Comparison of ENCODE assay signal across 23 cellular contexts in genomic region chr6:145623231-145623630, GRCh38.
"Had no signal": no experiment of that assay in that cellular context is flagged by ENCODE, and none has a peak within 500 bp of the region (broad histone marks: within the 10 kb centered on the region; RNA-seq: fewer than 3 reads in every experiment).

No MANE protein-coding gene starts in this region.

- H3K27ac ChIP-seq: colonic mucosa, epithelial cell of prostate, esophagus squamous epithelium, gastroesophageal sphincter, heart left ventricle, hepatocyte, left lung, lower lobe of right lung had no signal

- H3K9me3 ChIP-seq: colonic mucosa, esophagus squamous epithelium, gastroesophageal sphincter, lower lobe of right lung had no signal

- H3K4me3 ChIP-seq: colonic mucosa, esophagus squamous epithelium, gastroesophageal sphincter, heart left ventricle, hepatocyte, left lung, lower lobe of right lung had no signal

- H3K4me3 Mint-ChIP-seq: dendritic cell treated with granulocyte-macrophage colony-stimulating factor and Interleukin-4, amounts not matched to agents 40 ng/mL and 50 ng/mL, for 4 days; effector memory CD8-positive, alpha-beta T cell; endodermal cell; immature natural killer cell; naive thymus-derived CD4-positive, alpha-beta T cell had no signal

- H3K79me2 ChIP-seq: hepatocyte had no signal

- H3K27me3 Mint-ChIP-seq: dendritic cell treated with granulocyte-macrophage colony-stimulating factor and Interleukin-4, amounts not matched to agents 40 ng/mL and 50 ng/mL, for 4 days; effector memory CD8-positive, alpha-beta T cell; naive thymus-derived CD4-positive, alpha-beta T cell had no signal

- H3K27ac Mint-ChIP-seq: dendritic cell treated with granulocyte-macrophage colony-stimulating factor and Interleukin-4, amounts not matched to agents 40 ng/mL and 50 ng/mL, for 4 days; effector memory CD8-positive, alpha-beta T cell; endodermal cell; immature natural killer cell; naive thymus-derived CD4-positive, alpha-beta T cell had no signal

- ATAC-seq: effector memory CD8-positive, alpha-beta T cell; esophagus mucosa; gastroesophageal sphincter; heart left ventricle; left cardiac atrium; left lung; left ventricle myocardium superior; lower lobe of right lung; naive thymus-derived CD4-positive, alpha-beta T cell had no signal

- H3K36me3 ChIP-seq: colonic mucosa, lower lobe of right lung had no signal

- H3K27me3 ChIP-seq: colonic mucosa, esophagus squamous epithelium, gastroesophageal sphincter, heart left ventricle, hepatocyte, left lung had no signal

- H3K4me2 ChIP-seq: hepatocyte had no signal

- H3K4me1 Mint-ChIP-seq: immature natural killer cell had no signal

- H3K9me3 Mint-ChIP-seq: effector memory CD8-positive, alpha-beta T cell; immature natural killer cell had no signal

- H2AFZ ChIP-seq: hepatocyte had no signal

- DNase-seq: colonic mucosa; cortex of kidney; effector CD8-positive, alpha-beta T cell; effector memory CD8-positive, alpha-beta T cell; endodermal cell; erythroblast; esophagus squamous epithelium; foreskin fibroblast; heart left ventricle; hypothalamus; immature natural killer cell; left cardiac atrium; left lung; left ventricle myocardium superior; lower lobe of right lung; mesenchymal stem cell; midbrain; naive thymus-derived CD4-positive, alpha-beta T cell had no signal

- H3K4me1 ChIP-seq: colonic mucosa, esophagus squamous epithelium, gastroesophageal sphincter, left lung, lower lobe of right lung had no signal
